ENCODE assay signal across 23 cellular contexts in genomic region chrX:103640401-103641155, GRCh38. TPM values are rescaled to one million over a fixed set of nuclear protein-coding genes. Genes with fewer than 3 reads are reported as not detected.
DNase-seq lines count a peak whose midpoint lies in the region; FAIRE-seq and TF ChIP-seq lines count a peak whose summit lies in the region.
"Had no signal": no experiment of that assay in that cellular context is flagged by ENCODE, and none has a peak within 500 bp of the region (broad histone marks: within the 10 kb centered on the region; RNA-seq: fewer than 3 reads in every experiment).

No MANE protein-coding gene starts in this region.

- no peak for TF ChIP-seq POLR2A in adrenal gland (IDR thresholded peaks at IDR 0.05)

- H3K9ac ChIP-seq in HUES6 (ENCODE audit: low read length) (no peak overlapping the region), astrocyte (ENCODE audit: low read length) (peak overlapping the region; percentile 39)

- H3K4me1 Mint-ChIP-seq in astrocyte (ENCODE audit: low read depth, unreplicated experiment), result peaks cover 12% of the 10 kb centered on the region
- H3K4me1 Mint-ChIP-seq in activated CD4-positive, alpha-beta T cell treated with anti-CD3 and anti-CD28 coated beads, Interleukin-2, amount 10 ng/mL, durations not matched to agents 7 days and 5 days, result no peaks in the 10 kb centered on the region
- H3K4me1 Mint-ChIP-seq: activated CD4-positive, alpha-beta T cell treated with anti-CD3 and anti-CD28 coated beads for 36 hours had no signal

- CTCF ChIA-PET in activated CD4-positive, alpha-beta T cell treated with anti-CD3 and anti-CD28 coated beads, Interleukin-2, amount 10 ng/mL, durations not matched to agents 7 days and 5 days (lab: Charles Lee), result no interaction called here

- no peaks in the 10 kb centered on the region for H3K36me3 Mint-ChIP-seq in astrocyte (ENCODE audit: low read depth, unreplicated experiment)
- H3K36me3 Mint-ChIP-seq in activated CD4-positive, alpha-beta T cell treated with anti-CD3 and anti-CD28 coated beads, Interleukin-2, amount 10 ng/mL, durations not matched to agents 7 days and 5 days (ENCODE audit: low read depth), result no peaks in the 10 kb centered on the region

- H3K27ac ChIP-seq in ACC112 (ENCODE audit: low read depth, low read length), result peak overlapping the region; percentile 87
- peak overlapping the region; percentile 48; the same call in 1 of the 2 replicates for H3K27ac ChIP-seq in HUES6 (ENCODE audit: low read depth, low read length)
- H3K27ac ChIP-seq in astrocyte (ENCODE audit: low read depth, low read length), result peak overlapping the region; percentile 55
- no peak overlapping the region for H3K27ac ChIP-seq in adrenal gland
- H3K27ac ChIP-seq: body of pancreas, esophagus muscularis mucosa, hepatocyte, SJCRH30, upper lobe of left lung had no signal

- H4K20me1 ChIP-seq in astrocyte (ENCODE audit: insufficient read depth, low read length), result no peaks in the 10 kb centered on the region

- intact Hi-C loops in adrenal gland (cut with DNase I), result no loop called here

- H2AFZ ChIP-seq in ACC112 (ENCODE audit: low read length, unreplicated experiment), result no peak overlapping the region
- no peak overlapping the region for H2AFZ ChIP-seq in astrocyte (ENCODE audit: low read depth, low read length)
- H2AFZ ChIP-seq: hepatocyte had no signal

- H3K4me1 ChIP-seq in ACC112 (ENCODE audit: control insufficient read depth, insufficient read depth, low read length, unreplicated experiment), result peaks cover 38% of the 10 kb centered on the region
- H3K4me1 ChIP-seq in HUES6 (ENCODE audit: control insufficient read depth, insufficient read depth, low read length), result peaks cover 22% of the 10 kb centered on the region
- peaks cover 24% of the 10 kb centered on the region for H3K4me1 ChIP-seq in astrocyte (ENCODE audit: insufficient read depth, low read length)
- H3K4me1 ChIP-seq in adrenal gland (replicated peaks in 1 of 2), result no peaks in the 10 kb centered on the region
- H3K4me1 ChIP-seq: body of pancreas, esophagus muscularis mucosa, upper lobe of left lung had no signal

- no peaks in the 10 kb centered on the region for H3K27me3 Mint-ChIP-seq in astrocyte (ENCODE audit: low read depth, unreplicated experiment)
- peaks cover 9% of the 10 kb centered on the region for H3K27me3 Mint-ChIP-seq in activated CD4-positive, alpha-beta T cell treated with anti-CD3 and anti-CD28 coated beads, Interleukin-2, amount 10 ng/mL, durations not matched to agents 7 days and 5 days

- TF ChIP-seq CTCF in astrocyte (IDR thresholded peaks at IDR 0.05; ENCODE audit: insufficient read depth, low read depth, low read length), result no peak
- no peak for TF ChIP-seq CTCF in adrenal gland (IDR thresholded peaks at IDR 0.05)

- peak overlapping the region; percentile 52 for H3K4me2 ChIP-seq in astrocyte (ENCODE audit: low read length)
- H3K4me2 ChIP-seq: hepatocyte had no signal

- peak overlapping the region; percentile 88 for H3K27ac Mint-ChIP-seq in astrocyte (ENCODE audit: unreplicated experiment)
- no peak overlapping the region for H3K27ac Mint-ChIP-seq in activated CD4-positive, alpha-beta T cell treated with anti-CD3 and anti-CD28 coated beads, Interleukin-2, amount 10 ng/mL, durations not matched to agents 7 days and 5 days
- H3K27ac Mint-ChIP-seq: activated CD4-positive, alpha-beta T cell treated with anti-CD3 and anti-CD28 coated beads for 36 hours had no signal

- DNase-seq in astrocyte (ENCODE audit: low read depth) (peak; percentile 42), glomerular visceral epithelial cell (ENCODE audit: extremely low spot score) (peak; percentile 30), iPS-NIHi7 (ENCODE audit: extremely low spot score) (no peak), epidermal melanocyte (ENCODE audit: insufficient read length, low spot score) (no peak), adrenal gland (no peak)
- DNase-seq in activated CD4-positive, alpha-beta T cell treated with anti-CD3 and anti-CD28 coated beads, Interleukin-2, amount 10 ng/mL, durations not matched to agents 7 days and 5 days, result no peak
- DNase-seq: activated CD4-positive, alpha-beta T cell treated with anti-CD3 and anti-CD28 coated beads for 36 hours; activated CD8-positive, alpha-beta memory T cell treated with anti-CD3 and anti-CD28 coated beads, Interleukin-2, amount 50 U/mL, for 48 hours; activated gamma-delta T cell treated with Interleukin-2 at 50 U/mL for 16 hours; body of pancreas; DMS53; NCI-H2081; NCI-H524; SJCRH30; stimulated activated naive CD8-positive, alpha-beta T cell treated with anti-CD3 and anti-CD28 coated beads, Interleukin-15, Interleukin-2, amounts not matched to agents 100 U/mL and 50 U/mL, for 24 hours; upper lobe of left lung had no signal

- H3K9me3 Mint-ChIP-seq in astrocyte (ENCODE audit: unreplicated experiment), result no peaks in the 10 kb centered on the region
- no peaks in the 10 kb centered on the region for H3K9me3 Mint-ChIP-seq in activated CD4-positive, alpha-beta T cell treated with anti-CD3 and anti-CD28 coated beads, Interleukin-2, amount 10 ng/mL, durations not matched to agents 7 days and 5 days
- H3K9me3 Mint-ChIP-seq: neural crest cell had no signal

- POLR2A ChIA-PET in activated CD4-positive, alpha-beta T cell treated with anti-CD3 and anti-CD28 coated beads, Interleukin-2, amount 10 ng/mL, durations not matched to agents 7 days and 5 days (lab: Charles Lee), result no interaction called here

- 48 to 80% (median 65%) methylated on average over 3 to 4 of the region's 4 CpGs for WGBS in adrenal gland, 4 donors

- H3K4me3 ChIP-seq in ACC112 (ENCODE audit: low read depth, low read length), result no peak overlapping the region
- H3K4me3 ChIP-seq in HUES6 (ENCODE audit: low read depth, low read length), result no peak overlapping the region
- no peak overlapping the region for H3K4me3 ChIP-seq in astrocyte (ENCODE audit: insufficient read depth, low read depth, low read length)
- H3K4me3 ChIP-seq in adrenal gland, result no peak overlapping the region
- H3K4me3 ChIP-seq: body of pancreas, esophagus muscularis mucosa, hepatocyte, SJCRH30, upper lobe of left lung had no signal

- H3K36me3 ChIP-seq in ACC112 (ENCODE audit: insufficient read depth, low read length) (no peaks in the 10 kb centered on the region), HUES6 (ENCODE audit: control insufficient read depth, insufficient read depth, low read length) (no peaks in the 10 kb centered on the region), astrocyte (ENCODE audit: insufficient read depth, low read length) (no peaks in the 10 kb centered on the region), adrenal gland (replicated peaks in 1 of 2) (no peaks in the 10 kb centered on the region)
- H3K36me3 ChIP-seq: esophagus muscularis mucosa, SJCRH30, upper lobe of left lung had no signal

- H3K9me3 ChIP-seq in HUES6 (ENCODE audit: control insufficient read depth, insufficient read depth, low read depth, low read length) (no peaks in the 10 kb centered on the region), astrocyte (ENCODE audit: insufficient read depth, low read depth, low read length) (no peaks in the 10 kb centered on the region), adrenal gland (replicated peaks in 1 of 3) (no peaks in the 10 kb centered on the region)
- H3K9me3 ChIP-seq: body of pancreas, SJCRH30, upper lobe of left lung had no signal

- H3K4me3 Mint-ChIP-seq in astrocyte (ENCODE audit: unreplicated experiment), result no peak overlapping the region
- no peak overlapping the region for H3K4me3 Mint-ChIP-seq in activated CD4-positive, alpha-beta T cell treated with anti-CD3 and anti-CD28 coated beads, Interleukin-2, amount 10 ng/mL, durations not matched to agents 7 days and 5 days
- H3K4me3 Mint-ChIP-seq: activated CD4-positive, alpha-beta T cell treated with anti-CD3 and anti-CD28 coated beads for 36 hours; neural crest cell had no signal

- no peaks in the 10 kb centered on the region for H3K79me2 ChIP-seq in ACC112 (ENCODE audit: control insufficient read depth, insufficient read depth, low read length, unreplicated experiment)
- H3K79me2 ChIP-seq in astrocyte (ENCODE audit: insufficient read depth, low read length), result no peaks in the 10 kb centered on the region
- H3K79me2 ChIP-seq: hepatocyte had no signal

- H3K27me3 ChIP-seq in ACC112 (ENCODE audit: insufficient read depth, low read length), result no peaks in the 10 kb centered on the region
- peaks cover 17% of the 10 kb centered on the region; the same call in 1 of the 2 replicates for H3K27me3 ChIP-seq in HUES6 (ENCODE audit: control insufficient read depth, insufficient read depth, low read length)
- no peaks in the 10 kb centered on the region for H3K27me3 ChIP-seq in astrocyte (ENCODE audit: insufficient read depth, low read length)
- H3K27me3 ChIP-seq in adrenal gland, result no peaks in the 10 kb centered on the region
- H3K27me3 ChIP-seq: body of pancreas, esophagus muscularis mucosa, hepatocyte, SJCRH30, upper lobe of left lung had no signal

- FAIRE-seq in astrocyte (lab: Jason Lieb, UNC), result peak; percentile 88
- FAIRE-seq: GM19239, HepG2 had no signal

RNA-seq across cellular contexts. Expression of gene TCEAL1, which starts 11.8 kb away (rescaled TPM):
- total RNA-seq in astrocyte (9.6 and 12.3 TPM in 2 replicates), adrenal gland (100 to 1,000 TPM in 2 of 8 donors, 10 to 100 TPM in 6; 51.0 to 240 (median 76.7) TPM)
- 1 to 10 TPM; 5.7 to 6.2 TPM for total RNA-seq in activated CD4-positive, alpha-beta T cell treated with anti-CD3 and anti-CD28 coated beads, Interleukin-2, amount 10 ng/mL, durations not matched to agents 7 days and 5 days
- 10 to 100 TPM; 40.2 to 81.4 (median 64.6) TPM for polyA plus RNA-seq in adrenal gland

RNA-seq across cellular contexts. Expression of gene TCEAL3, which starts 32.8 kb away (rescaled TPM):
- total RNA-seq in astrocyte, result 13.5 and 15.2 TPM in 2 replicates
- total RNA-seq in activated CD4-positive, alpha-beta T cell treated with anti-CD3 and anti-CD28 coated beads, Interleukin-2, amount 10 ng/mL, durations not matched to agents 7 days and 5 days, result 1 to 10 TPM; 2.1 to 4.0 TPM
- total RNA-seq in adrenal gland, result 10 to 100 TPM; 23.5 to 66.7 (median 45.9) TPM
- 100 to 1,000 TPM in 1 of 3 donors, 10 to 100 TPM in 2; 56.1 to 118 (median 87.1) TPM for polyA plus RNA-seq in adrenal gland

RNA-seq across cellular contexts. Expression of gene MORF4L2, which starts 45.9 kb away (rescaled TPM):
- total RNA-seq in astrocyte, result 514 and 533 TPM in 2 replicates
- 100 to 1,000 TPM; 122 to 126 TPM for total RNA-seq in activated CD4-positive, alpha-beta T cell treated with anti-CD3 and anti-CD28 coated beads, Interleukin-2, amount 10 ng/mL, durations not matched to agents 7 days and 5 days
- 100 to 1,000 TPM; 225 to 625 (median 366) TPM for total RNA-seq in adrenal gland
- 100 to 1,000 TPM; 235 to 767 (median 243) TPM for polyA plus RNA-seq in adrenal gland

RNA-seq across cellular contexts. Expression of gene TCEAL4, which starts 55.3 kb away (rescaled TPM):
- total RNA-seq in astrocyte, result 49.9 and 51.3 TPM in 2 replicates
- 1 to 10 TPM; 4.9 to 5.1 TPM for total RNA-seq in activated CD4-positive, alpha-beta T cell treated with anti-CD3 and anti-CD28 coated beads, Interleukin-2, amount 10 ng/mL, durations not matched to agents 7 days and 5 days
- 100 to 1,000 TPM in 7 of 8 donors, 10 to 100 TPM in 1; 64.9 to 158 (median 135) TPM for total RNA-seq in adrenal gland
- 100 to 1,000 TPM; 260 to 620 (median 476) TPM for polyA plus RNA-seq in adrenal gland

Comparison
In these comparisons a context has a peak if more than half of its experiments do, and no peak if none do; other contexts are left out.
1. H3K27ac ChIP-seq: peak in ACC112 (single experiment), HUES6 (single experiment) and astrocyte (single experiment); none in adrenal gland (0 of 5).
2. DNase-seq: peak in astrocyte (single experiment) and glomerular visceral epithelial cell (single experiment); none in iPS-NIHi7 (single experiment), epidermal melanocyte (single experiment), activated CD4-positive, alpha-beta T cell treated with anti-CD3 and anti-CD28 coated beads, Interleukin-2, amount 10 ng/mL, durations not matched to agents 7 days and 5 days (single experiment) and adrenal gland (0 of 7).